Comparison of ENCODE assay signal across 1 cellular context in genomic region chr2:123566291-123566946, GRCh38.
TF ChIP-seq lines count a peak whose summit lies in the region.

No MANE protein-coding gene starts in this region.

TF ChIP-seq in GM23338, 12 proteins besides CTCF, POLR2A, EP300 and RAD21 (continued from another document):
- no peak for TF ChIP-seq REST (IDR thresholded peaks at IDR 0.05; ENCODE audit: unreplicated experiment)
- no peak for TF ChIP-seq ETS1 (IDR thresholded peaks at IDR 0.05)
- TF ChIP-seq ZNF331 (CRISPR knock-in tag; IDR thresholded peaks at IDR 0.05; ENCODE audit: low read depth), result no peak
- TF ChIP-seq EZH2 (IDR thresholded peaks at IDR 0.05; ENCODE audit: low read depth, unreplicated experiment), result no peak
- TF ChIP-seq JUNB (IDR thresholded peaks at IDR 0.05; ENCODE audit: unreplicated experiment), result no peak
- no peak for TF ChIP-seq NANOG (IDR thresholded peaks at IDR 0.05; ENCODE audit: borderline replicate concordance)
